ENCODE assay signal across 19 cellular contexts in genomic region chr12:104230304-104230703, GRCh38.
"Had no signal": no experiment of that assay in that cellular context is flagged by ENCODE, and none has a peak within 500 bp of the region (broad histone marks: within the 10 kb centered on the region; RNA-seq: fewer than 3 reads in every experiment).

No MANE protein-coding gene starts in this region.

- H3K27ac Mint-ChIP-seq: activated CD8-positive, alpha-beta memory T cell treated with anti-CD3 and anti-CD28 coated beads, Interleukin-2, amount 10 ng/mL, durations not matched to agents 7 days and 5 days; activated naive CD8-positive, alpha-beta T cell; activated T-cell treated with anti-CD3 and anti-CD28 coated beads, Interleukin-2, amount 50 U/mL, for 24 hours had no signal

- H3K4me1 ChIP-seq: colonic mucosa, gastrocnemius medialis, transverse colon had no signal

- H3K4me3 Mint-ChIP-seq: activated CD8-positive, alpha-beta memory T cell treated with anti-CD3 and anti-CD28 coated beads, Interleukin-2, amount 10 ng/mL, durations not matched to agents 7 days and 5 days; activated naive CD8-positive, alpha-beta T cell; activated T-cell treated with anti-CD3 and anti-CD28 coated beads, Interleukin-2, amount 50 U/mL, for 24 hours had no signal

- H3K27ac ChIP-seq: colonic mucosa, gastrocnemius medialis, neutrophil, transverse colon, VCaP had no signal

- H3K27me3 ChIP-seq: colonic mucosa, gastrocnemius medialis, neutrophil, transverse colon had no signal

- H3K4me1 Mint-ChIP-seq: activated CD8-positive, alpha-beta memory T cell treated with anti-CD3 and anti-CD28 coated beads, Interleukin-2, amount 10 ng/mL, durations not matched to agents 7 days and 5 days had no signal

- ATAC-seq: activated CD8-positive, alpha-beta memory T cell treated with anti-CD3 and anti-CD28 coated beads, Interleukin-2, amount 10 ng/mL, durations not matched to agents 7 days and 5 days; gastrocnemius medialis; left colon had no signal

- H3K9me3 ChIP-seq: colonic mucosa, gastrocnemius medialis had no signal

- DNase-seq: activated CD4-positive, alpha-beta T cell treated with anti-CD3 and anti-CD28 coated beads, Interleukin-2, amount 50 U/mL, for 48 hours; activated CD8-positive, alpha-beta memory T cell treated with anti-CD3 and anti-CD28 coated beads, Interleukin-2, amount 10 ng/mL, durations not matched to agents 7 days and 5 days; activated effector memory CD4-positive, alpha-beta T cell treated with Interleukin-2 at 50 U/mL for 16 hours; activated T-cell treated with anti-CD3 and anti-CD28 coated beads, Interleukin-2, amount 50 U/mL, for 24 hours; amniotic stem cell; caudate nucleus; colonic mucosa; gastrocnemius medialis; left colon; midbrain; retina; stimulated activated CD4-positive, alpha-beta T cell treated with anti-CD3 and anti-CD28 coated beads, Interleukin-15, amount 100 ng/mL, for 24 hours; stimulated activated CD4-positive, alpha-beta T cell treated with anti-CD3 and anti-CD28 coated beads, Interleukin-4, amount 100 ng/mL, for 24 hours; stimulated activated naive CD4-positive, alpha-beta T cell treated with Interleukin-2 at 50 U/mL for 16 hours; substantia nigra; transverse colon had no signal
